In genomic region chr12:6631549-6631961, GRCh38 we compare ENCODE assay signal across 1 cellular context.
TF ChIP-seq lines count a peak whose summit lies in the region.

No MANE protein-coding gene starts in this region.

TF ChIP-seq in GM12878, 131 proteins besides CTCF, POLR2A, EP300 and RAD21 (continued from another document):
- TF ChIP-seq USF2 (IDR thresholded peaks at IDR 0.05; ENCODE audit: borderline replicate concordance, low read depth, low read length) (no peak), SKIL (IDR thresholded peaks at IDR 0.05; ENCODE audit: low read depth, poor library complexity, severe bottlenecking) (no peak), BCL11A (IDR thresholded peaks at IDR 0.05; ENCODE audit: low read depth, low read length) (no peak), NKRF (conservative IDR thresholded peaks at IDR 0.05) (no peak), PAX8 (IDR thresholded peaks at IDR 0.05) (no peak), RBBP5 (conservative IDR thresholded peaks at IDR 0.05) (no peak; the same call in 1 of the 2 replicates), ZNF24 (IDR thresholded peaks at IDR 0.05) (no peak), BRCA1 (IDR thresholded peaks at IDR 0.05; ENCODE audit: low read depth, low read length) (no peak), SPI1 (IDR thresholded peaks at IDR 0.05; ENCODE audit: borderline replicate concordance, insufficient read depth, low read depth, low read length) (peak; percentile 58; the same call in 1 of the 2 replicates), HSF1 (IDR thresholded peaks at IDR 0.05; ENCODE audit: low read depth, low read length) (no peak), ZBTB4 (CRISPR knock-in tag; IDR thresholded peaks at IDR 0.05) (no peak), ZSCAN29 (IDR thresholded peaks at IDR 0.05) (no peak)
